18 cellular contexts compared by ENCODE assay signal in the genomic region with DNA sequence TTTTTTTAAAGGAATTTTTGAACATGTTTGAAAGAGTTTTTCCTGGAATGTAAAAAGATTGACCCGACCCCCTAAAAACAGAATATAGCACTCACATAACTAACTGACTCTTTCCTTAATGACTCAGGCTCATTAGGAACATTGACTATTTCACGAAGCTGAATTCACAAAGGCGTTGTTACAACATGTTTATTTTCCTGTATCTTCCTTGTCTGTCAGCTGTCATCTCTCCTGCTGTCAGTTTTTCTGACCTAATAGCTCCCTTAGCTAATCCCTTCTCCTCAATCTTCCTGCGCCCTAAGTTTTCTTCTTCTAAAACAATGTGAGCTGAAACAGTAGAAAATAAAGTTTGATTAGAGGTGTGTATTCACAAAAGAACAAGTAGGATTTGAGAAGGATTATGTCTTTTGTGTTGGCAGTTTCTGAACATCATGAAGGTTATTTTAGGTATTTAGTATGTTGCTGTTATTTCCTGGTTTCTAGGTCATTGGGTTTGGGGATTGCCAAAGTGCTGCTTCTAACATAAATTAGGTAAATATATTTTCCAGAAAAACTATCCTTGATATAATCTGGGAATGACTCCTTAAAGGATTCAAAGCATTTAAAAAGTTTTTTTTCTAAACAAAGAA. TPM values are rescaled to one million over a fixed set of nuclear protein-coding genes. Genes with fewer than 3 reads are reported as not detected.
DNase-seq lines count a peak whose midpoint lies in the region; ATAC-seq and TF ChIP-seq lines count a peak whose summit lies in the region.
"Had no signal": no experiment of that assay in that cellular context is flagged by ENCODE, and none has a peak within 500 bp of the region (broad histone marks: within the 10 kb centered on the region; RNA-seq: fewer than 3 reads in every experiment).

No MANE protein-coding gene starts in this region.

- peaks cover 2% of the 10 kb centered on the region for H3K36me3 Mint-ChIP-seq in activated naive CD4-positive, alpha-beta T cell treated with anti-CD3 and anti-CD28 coated beads, Interleukin-2, amount 50 U/mL, for 24 hours
- peaks cover 2% of the 10 kb centered on the region for H3K36me3 Mint-ChIP-seq in activated naive CD8-positive, alpha-beta T cell treated with anti-CD3 and anti-CD28 coated beads, Interleukin-2, amount 50 U/mL, for 24 hours (ENCODE audit: low read depth)

- no peak for DNase-seq in activated naive CD4-positive, alpha-beta T cell (lab: John Stamatoyannopoulos, UW)
- DNase-seq in MM.1S: peak; percentile 40
- DNase-seq in activated naive CD8-positive, alpha-beta T cell treated with anti-CD3 and anti-CD28 coated beads, Interleukin-2, amount 50 U/mL, for 24 hours: no peak
- DNase-seq in stimulated activated naive CD8-positive, alpha-beta T cell treated with anti-CD3 and anti-CD28 coated beads, Interleukin-15, amount 100 ng/mL, for 72 hours: no peak
- no peak for DNase-seq in body of pancreas
- no peak for DNase-seq in NCI-H1436 (lab: John Stamatoyannopoulos, UW)
- DNase-seq: activated CD4-positive, alpha-beta T cell treated with anti-CD3 and anti-CD28 coated beads, Interleukin-2, amount 50 U/mL, for 1 hour; activated gamma-delta T cell; brain microvascular endothelial cell; H9; mesenchymal stem cell; NCI-H1930; NCI-H446; SIG-M5 had no signal

- peak overlapping the region; percentile 37; the same call in 1 of the 2 replicates for H2AFZ ChIP-seq in MM.1S (ENCODE audit: low read length)

- H3K27me3 ChIP-seq in MM.1S (replicated peaks; ENCODE audit: insufficient read depth, low read length): no peaks in the 10 kb centered on the region
- no peaks in the 10 kb centered on the region for H3K27me3 ChIP-seq in body of pancreas
- H3K27me3 ChIP-seq: brain microvascular endothelial cell, esophagus muscularis mucosa had no signal

- H3K27ac ChIP-seq in MM.1S (ENCODE audit: low read length) (peak overlapping the region; percentile 32; the same call in 1 of the 2 replicates), body of pancreas (no peak overlapping the region)
- H3K27ac ChIP-seq: brain microvascular endothelial cell, esophagus muscularis mucosa had no signal

- peaks cover 71% of the 10 kb centered on the region for H3K4me1 Mint-ChIP-seq in activated naive CD4-positive, alpha-beta T cell treated with anti-CD3 and anti-CD28 coated beads, Interleukin-2, amount 50 U/mL, for 24 hours
- peaks cover 63% of the 10 kb centered on the region for H3K4me1 Mint-ChIP-seq in activated naive CD8-positive, alpha-beta T cell treated with anti-CD3 and anti-CD28 coated beads, Interleukin-2, amount 50 U/mL, for 24 hours
- peaks cover 64% of the 10 kb centered on the region for H3K4me1 Mint-ChIP-seq in stimulated activated naive CD8-positive, alpha-beta T cell treated with anti-CD3 and anti-CD28 coated beads, Interleukin-15, amount 100 ng/mL, for 72 hours

- peak overlapping the region; percentile 100 for H3K27ac Mint-ChIP-seq in activated naive CD4-positive, alpha-beta T cell treated with anti-CD3 and anti-CD28 coated beads, Interleukin-2, amount 50 U/mL, for 24 hours
- peak overlapping the region; percentile 98 for H3K27ac Mint-ChIP-seq in activated naive CD8-positive, alpha-beta T cell treated with anti-CD3 and anti-CD28 coated beads, Interleukin-2, amount 50 U/mL, for 24 hours
- peak overlapping the region; percentile 38 to 62 for H3K27ac Mint-ChIP-seq in stimulated activated naive CD8-positive, alpha-beta T cell treated with anti-CD3 and anti-CD28 coated beads, Interleukin-15, amount 100 ng/mL, for 72 hours
- H3K27ac Mint-ChIP-seq: H9 had no signal

- no peak for ATAC-seq in activated naive CD8-positive, alpha-beta T cell treated with anti-CD3 and anti-CD28 coated beads, Interleukin-2, amount 50 U/mL, for 24 hours
- no peak for ATAC-seq in stimulated activated naive CD8-positive, alpha-beta T cell treated with anti-CD3 and anti-CD28 coated beads, Interleukin-15, amount 100 ng/mL, for 72 hours
- ATAC-seq in GM21619 (IDR thresholded peaks at IDR 0.05; ENCODE audit: unreplicated experiment) (no peak), body of pancreas (no peak)

- no peaks in the 10 kb centered on the region for H4K20me1 ChIP-seq in MM.1S (ENCODE audit: insufficient read depth, low read length)

- H3K36me3 ChIP-seq in MM.1S (replicated peaks; ENCODE audit: insufficient read depth, low read length): no peaks in the 10 kb centered on the region
- H3K36me3 ChIP-seq in body of pancreas (replicated peaks in 1 of 2; ENCODE audit: insufficient read depth in 1 of 2, low read depth in 2 of 2): no peaks in the 10 kb centered on the region
- H3K36me3 ChIP-seq: brain microvascular endothelial cell, esophagus muscularis mucosa had no signal

- no peak overlapping the region for H3K4me3 ChIP-seq in MM.1S (ENCODE audit: low read length)
- no peak overlapping the region for H3K4me3 ChIP-seq in body of pancreas
- H3K4me3 ChIP-seq: esophagus muscularis mucosa had no signal

- H3K9me3 ChIP-seq in MM.1S (replicated peaks; ENCODE audit: insufficient read depth, low read length): no peaks in the 10 kb centered on the region
- H3K9me3 ChIP-seq in body of pancreas: no peaks in the 10 kb centered on the region
- H3K9me3 ChIP-seq: esophagus muscularis mucosa had no signal

- H3K9me2 ChIP-seq in MM.1S (replicated peaks; ENCODE audit: insufficient read depth, low read length): no peaks in the 10 kb centered on the region

- H3K9ac ChIP-seq in MM.1S (ENCODE audit: low read length): peak overlapping the region; percentile 1; the same call in 1 of the 2 replicates

- WGBS in body of pancreas, 2 donors: 50 to 59% methylated on average over 4 of the region's 4 CpGs

- TF ChIP-seq POLR2A in body of pancreas (IDR thresholded peaks at IDR 0.05): no peak

- H3K4me2 ChIP-seq in MM.1S (ENCODE audit: low read depth, low read length): peak overlapping the region; percentile 24

- TF ChIP-seq CTCF in MM.1S (IDR thresholded peaks at IDR 0.05; ENCODE audit: low read length) (no peak), body of pancreas (IDR thresholded peaks at IDR 0.05) (no peak)

- H3K79me2 ChIP-seq in MM.1S (ENCODE audit: low read length): no peaks in the 10 kb centered on the region

- H3K4me1 ChIP-seq in MM.1S (ENCODE audit: low read length) (peaks cover 31% of the 10 kb centered on the region), body of pancreas (no peaks in the 10 kb centered on the region)

- H3K27me3 Mint-ChIP-seq in activated naive CD4-positive, alpha-beta T cell treated with anti-CD3 and anti-CD28 coated beads, Interleukin-2, amount 50 U/mL, for 24 hours: no peaks in the 10 kb centered on the region
- H3K27me3 Mint-ChIP-seq in activated naive CD8-positive, alpha-beta T cell treated with anti-CD3 and anti-CD28 coated beads, Interleukin-2, amount 50 U/mL, for 24 hours: no peaks in the 10 kb centered on the region
- H3K27me3 Mint-ChIP-seq in stimulated activated naive CD8-positive, alpha-beta T cell treated with anti-CD3 and anti-CD28 coated beads, Interleukin-15, amount 100 ng/mL, for 72 hours: no peaks in the 10 kb centered on the region

- H3K4me3 Mint-ChIP-seq in activated naive CD4-positive, alpha-beta T cell treated with anti-CD3 and anti-CD28 coated beads, Interleukin-2, amount 50 U/mL, for 24 hours: peak overlapping the region; percentile 82
- H3K4me3 Mint-ChIP-seq in activated naive CD8-positive, alpha-beta T cell treated with anti-CD3 and anti-CD28 coated beads, Interleukin-2, amount 50 U/mL, for 24 hours: peak overlapping the region; percentile 69
- peak overlapping the region; percentile 55 to 81 for H3K4me3 Mint-ChIP-seq in stimulated activated naive CD8-positive, alpha-beta T cell treated with anti-CD3 and anti-CD28 coated beads, Interleukin-15, amount 100 ng/mL, for 72 hours
- H3K4me3 Mint-ChIP-seq: H9 had no signal

- intact Hi-C loops in body of pancreas (cut with DNase I): no loop called here

- H3K9me3 Mint-ChIP-seq in activated naive CD4-positive, alpha-beta T cell treated with anti-CD3 and anti-CD28 coated beads, Interleukin-2, amount 50 U/mL, for 24 hours: no peaks in the 10 kb centered on the region
- H3K9me3 Mint-ChIP-seq in activated naive CD8-positive, alpha-beta T cell treated with anti-CD3 and anti-CD28 coated beads, Interleukin-2, amount 50 U/mL, for 24 hours: peaks cover 10% of the 10 kb centered on the region
- peaks cover 0 to 12% of the 10 kb centered on the region in 2 donors for H3K9me3 Mint-ChIP-seq in stimulated activated naive CD8-positive, alpha-beta T cell treated with anti-CD3 and anti-CD28 coated beads, Interleukin-15, amount 100 ng/mL, for 72 hours
- H3K9me3 Mint-ChIP-seq: H9, neural crest cell had no signal

- H3F3A ChIP-seq in MM.1S (ENCODE audit: insufficient read depth, low read length): peaks cover 14% of the 10 kb centered on the region

RNA-seq across cellular contexts. Expression of gene MDFIC, which starts 4.6 kb away (rescaled TPM):
- total RNA-seq in body of pancreas: 10 to 100 TPM; 12.5 to 35.3 TPM

Comparison
In these comparisons a context has a peak if more than half of its experiments do, and no peak if none do; other contexts are left out.
1. H3K27ac Mint-ChIP-seq: peak in every context shown above with its lines; median percentile 100 in activated naive CD4-positive, alpha-beta T cell treated with anti-CD3 and anti-CD28 coated beads, Interleukin-2, amount 50 U/mL, for 24 hours; 98 in activated naive CD8-positive, alpha-beta T cell treated with anti-CD3 and anti-CD28 coated beads, Interleukin-2, amount 50 U/mL, for 24 hours; 50 in stimulated activated naive CD8-positive, alpha-beta T cell treated with anti-CD3 and anti-CD28 coated beads, Interleukin-15, amount 100 ng/mL, for 72 hours.